8 cellular contexts compared by ENCODE assay signal in the genomic region with DNA sequence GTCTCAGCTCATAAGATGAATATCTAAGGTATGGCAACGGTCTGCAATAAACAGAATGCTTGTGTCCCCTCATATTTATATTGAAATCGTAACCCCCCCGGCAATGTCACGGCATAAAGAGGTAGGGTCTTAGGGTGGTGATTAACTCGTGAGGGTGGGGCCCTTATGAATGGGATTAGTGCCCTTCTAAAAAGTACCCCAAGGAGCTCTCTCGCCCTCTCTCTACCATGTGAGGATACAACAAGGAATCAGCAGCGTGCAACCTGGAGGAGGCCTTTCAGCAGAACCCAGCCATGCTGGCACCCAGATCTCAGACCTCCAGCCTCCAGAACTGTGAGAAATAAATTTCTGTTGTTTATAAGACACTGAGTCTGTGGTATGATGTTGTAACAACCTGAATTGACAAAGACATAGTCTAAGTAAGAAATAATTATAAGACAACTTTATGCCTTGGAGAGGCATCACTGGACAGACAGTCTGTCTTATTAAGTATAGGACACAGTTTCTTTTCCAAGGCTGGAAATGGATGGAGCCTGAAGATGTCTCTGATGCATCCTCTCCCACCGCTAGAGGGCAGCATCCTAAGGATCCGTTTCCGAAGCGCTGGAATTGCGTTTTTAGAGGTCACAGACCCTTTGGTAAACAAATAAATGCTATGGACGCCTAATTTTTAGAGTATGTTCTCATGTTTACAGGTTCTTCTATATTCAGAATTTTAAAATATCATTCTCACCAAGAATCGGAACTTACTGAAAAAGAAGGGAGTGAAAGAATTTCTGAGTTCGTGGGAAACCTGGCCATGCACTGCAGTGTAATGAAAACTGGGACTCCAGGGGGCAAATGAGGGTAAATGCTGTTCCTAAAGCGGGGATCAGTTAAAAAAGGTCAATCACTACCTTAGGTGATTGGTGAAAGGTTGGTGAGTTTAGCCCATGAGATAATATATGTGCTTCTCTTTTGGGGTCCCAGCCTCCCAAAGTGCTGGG. TPM values are rescaled to one million over a fixed set of nuclear protein-coding genes. Genes with fewer than 3 reads are reported as not detected.
DNase-seq lines count a peak whose midpoint lies in the region; ATAC-seq and TF ChIP-seq lines count a peak whose summit lies in the region.

No MANE protein-coding gene starts in this region.

- no peak overlapping the region for H3K27ac Mint-ChIP-seq in activated naive CD4-positive, alpha-beta T cell treated with anti-CD3 and anti-CD28 coated beads, Interleukin-2, amount 10 ng/mL, durations not matched to agents 7 days and 5 days
- no peak overlapping the region for H3K27ac Mint-ChIP-seq in activated T-helper 17 cell treated with anti-CD3 and anti-CD28 coated beads, Interleukin-2, amount 50 U/mL, for 72 hours

- H3K27me3 ChIP-seq in hepatocyte = no peaks in the 10 kb centered on the region

- H3K4me2 ChIP-seq in hepatocyte = peak overlapping the region; percentile 58

- peaks cover 11% of the 10 kb centered on the region for H3K27me3 Mint-ChIP-seq in activated naive CD4-positive, alpha-beta T cell treated with anti-CD3 and anti-CD28 coated beads, Interleukin-2, amount 10 ng/mL, durations not matched to agents 7 days and 5 days
- peaks cover 8% of the 10 kb centered on the region for H3K27me3 Mint-ChIP-seq in activated T-helper 17 cell treated with anti-CD3 and anti-CD28 coated beads, Interleukin-2, amount 50 U/mL, for 72 hours

- no peaks in the 10 kb centered on the region for H4K20me1 ChIP-seq in hepatocyte (ENCODE audit: insufficient read depth, poor library complexity, severe bottlenecking)

- H3K36me3 Mint-ChIP-seq in activated naive CD4-positive, alpha-beta T cell treated with anti-CD3 and anti-CD28 coated beads, Interleukin-2, amount 10 ng/mL, durations not matched to agents 7 days and 5 days = no peaks in the 10 kb centered on the region
- H3K36me3 Mint-ChIP-seq in activated T-helper 17 cell treated with anti-CD3 and anti-CD28 coated beads, Interleukin-2, amount 50 U/mL, for 72 hours (ENCODE audit: low read depth) = no peaks in the 10 kb centered on the region

- no peak overlapping the region for H3K27ac ChIP-seq in 22Rv1
- no peak overlapping the region for H3K27ac ChIP-seq in hepatocyte

- peaks cover 4% of the 10 kb centered on the region for H3K9me3 Mint-ChIP-seq in activated naive CD4-positive, alpha-beta T cell treated with anti-CD3 and anti-CD28 coated beads, Interleukin-2, amount 10 ng/mL, durations not matched to agents 7 days and 5 days
- H3K9me3 Mint-ChIP-seq in activated T-helper 17 cell treated with anti-CD3 and anti-CD28 coated beads, Interleukin-2, amount 50 U/mL, for 72 hours = no peaks in the 10 kb centered on the region

- H3K9me2 ChIP-seq in hepatocyte (replicated peaks; ENCODE audit: insufficient read depth) = no peaks in the 10 kb centered on the region

- no peaks in the 10 kb centered on the region for H3K79me2 ChIP-seq in hepatocyte

- DNase-seq in GM03348 (ENCODE audit: low spot score) (peak; percentile 48), NCI-H748 (lab: John Stamatoyannopoulos, UW; ENCODE audit: unreplicated experiment) (peak; percentile 62), hepatocyte (ENCODE audit: low spot score) (peak; percentile 77)
- DNase-seq in activated naive CD4-positive, alpha-beta T cell treated with anti-CD3 and anti-CD28 coated beads, Interleukin-2, amount 10 ng/mL, durations not matched to agents 7 days and 5 days = peak; percentile 48
- DNase-seq in stimulated activated CD4-positive, alpha-beta T cell treated with anti-CD3 and anti-CD28 coated beads, Interleukin-1b, Interleukin-23, amount 100 ng/mL, for 24 hours (ENCODE audit: low read depth in 4 of 4, low spot score in 1 of 4) = peak; percentile 21 to 28 (median 24)

- H3K9me3 ChIP-seq in hepatocyte (ENCODE audit: low read depth) = no peaks in the 10 kb centered on the region

- peaks cover 6% of the 10 kb centered on the region for H3K4me1 Mint-ChIP-seq in activated naive CD4-positive, alpha-beta T cell treated with anti-CD3 and anti-CD28 coated beads, Interleukin-2, amount 10 ng/mL, durations not matched to agents 7 days and 5 days
- no peaks in the 10 kb centered on the region for H3K4me1 Mint-ChIP-seq in activated T-helper 17 cell treated with anti-CD3 and anti-CD28 coated beads, Interleukin-2, amount 50 U/mL, for 72 hours

- TF ChIP-seq CTCF in 22Rv1 (IDR thresholded peaks at IDR 0.05) (peak; percentile 90), hepatocyte (IDR thresholded peaks at IDR 0.05; ENCODE audit: poor library complexity) (peak; percentile 71)

- no peaks in the 10 kb centered on the region for H3K36me3 ChIP-seq in hepatocyte (replicated peaks; ENCODE audit: insufficient read depth, low read depth)

- no peak overlapping the region for H3K4me3 ChIP-seq in hepatocyte

- 44% methylated on average over 16 of the region's 16 CpGs for WGBS in hepatocyte (ENCODE audit: low lambda C conversion rate, missing lambda C conversion rate)

- no peaks in the 10 kb centered on the region for H3K4me1 ChIP-seq in hepatocyte (ENCODE audit: insufficient read depth)

- ATAC-seq in HG03457 (IDR thresholded peaks at IDR 0.05; ENCODE audit: unreplicated experiment) = no peak
- ATAC-seq in activated T-helper 17 cell treated with anti-CD3 and anti-CD28 coated beads, Interleukin-2, amount 50 U/mL, for 72 hours (replicated peaks) = no peak

- H3K4me3 Mint-ChIP-seq in activated naive CD4-positive, alpha-beta T cell treated with anti-CD3 and anti-CD28 coated beads, Interleukin-2, amount 10 ng/mL, durations not matched to agents 7 days and 5 days = no peak overlapping the region
- no peak overlapping the region for H3K4me3 Mint-ChIP-seq in activated T-helper 17 cell treated with anti-CD3 and anti-CD28 coated beads, Interleukin-2, amount 50 U/mL, for 72 hours

- no peak overlapping the region for H2AFZ ChIP-seq in hepatocyte

- CTCF ChIA-PET in activated naive CD4-positive, alpha-beta T cell treated with anti-CD3 and anti-CD28 coated beads, Interleukin-2, amount 10 ng/mL, durations not matched to agents 7 days and 5 days (lab: Charles Lee) = interaction anchor here (0.7 to 5.6 kb wide), 11 partner anchors 15 to 214 kb away, joined by 3 to 38 read pairs (median 5); a partner anchor contains a TSS

RNA-seq across cellular contexts. Expression of a gene that starts 13.3 kb away (rescaled TPM):
- not detected in 2 replicates for total RNA-seq in hepatocyte
- not detected in 2 replicates for polyA plus RNA-seq in hepatocyte
- not detected for total RNA-seq in activated T-helper 17 cell treated with anti-CD3 and anti-CD28 coated beads, Interleukin-2, amount 50 U/mL, for 72 hours

RNA-seq across cellular contexts. Expression of a gene that starts 27.6 kb away (rescaled TPM):
- not detected in 2 replicates for total RNA-seq in hepatocyte
- polyA plus RNA-seq in hepatocyte = not detected in 2 replicates
- total RNA-seq in activated T-helper 17 cell treated with anti-CD3 and anti-CD28 coated beads, Interleukin-2, amount 50 U/mL, for 72 hours = not detected

Comparison
In these comparisons a context has a peak if more than half of its experiments do, and no peak if none do; other contexts are left out.
1. DNase-seq: peak in every context shown above with its lines; median percentile 77 in hepatocyte; 62 in NCI-H748; 48 in GM03348; 48 in activated naive CD4-positive, alpha-beta T cell treated with anti-CD3 and anti-CD28 coated beads, Interleukin-2, amount 10 ng/mL, durations not matched to agents 7 days and 5 days; 24 in stimulated activated CD4-positive, alpha-beta T cell treated with anti-CD3 and anti-CD28 coated beads, Interleukin-1b, Interleukin-23, amount 100 ng/mL, for 24 hours.